In genomic region chr2:39469807-39470206, GRCh38 we compare ENCODE assay signal across 8 cellular contexts. TPM values are rescaled to one million over a fixed set of nuclear protein-coding genes. Genes with fewer than 3 reads are reported as not detected.
DNase-seq lines count a peak whose midpoint lies in the region; ATAC-seq and TF ChIP-seq lines count a peak whose summit lies in the region.

No MANE protein-coding gene starts in this region.

- H3K4me1 ChIP-seq in heart right ventricle, result peaks cover 4 to 44% (median 35%) of the 10 kb centered on the region in 9 donors

- H3K4me1 Mint-ChIP-seq in stimulated activated naive B cell treated with anti-CD40 and anti-IgM and Interleukin-4, amounts not matched to agents 10 μg/mL and 1 μg/mL and 100 μg/mL, for 72 hours, result peaks cover 38 to 55% of the 10 kb centered on the region in 2 donors

- H3K27ac ChIP-seq in heart right ventricle, result peak overlapping the region; percentile 12 to 77 (median 60)

- intact Hi-C loops in heart right ventricle (cut with DNase I), result loop anchor here in 1 of 10 donors (5.0 kb wide), 1 partner anchor 42 kb away; no protein-coding TSS in a partner anchor

- H3K4me3 Mint-ChIP-seq in stimulated activated naive B cell treated with anti-CD40 and anti-IgM and Interleukin-4, amounts not matched to agents 10 μg/mL and 1 μg/mL and 100 μg/mL, for 72 hours, result peak overlapping the region; percentile 29 to 54

- peak; percentile 74 for ATAC-seq in HG02943 (IDR thresholded peaks at IDR 0.05; ENCODE audit: low read depth, unreplicated experiment)
- peak; percentile 30 to 89 (median 78) for ATAC-seq in heart right ventricle
- ATAC-seq in stimulated activated naive B cell treated with anti-CD40 and anti-IgM and Interleukin-4, amounts not matched to agents 10 μg/mL and 1 μg/mL and 100 μg/mL, for 72 hours (replicated peaks), result peak; percentile 97 to 98

- H3K4me3 ChIP-seq in heart right ventricle, result peak overlapping the region in 2 of 10 donors; percentile 2 to 5
- H3K4me3 ChIP-seq in H7 (ENCODE audit: insufficient read depth, low read depth, low read length), result no peak overlapping the region

- WGBS in heart right ventricle, 2 donors, result 4 to 7% methylated on average over 3 of the region's 3 CpGs

- no peaks in the 10 kb centered on the region for H3K9me3 Mint-ChIP-seq in stimulated activated naive B cell treated with anti-CD40 and anti-IgM and Interleukin-4, amounts not matched to agents 10 μg/mL and 1 μg/mL and 100 μg/mL, for 72 hours

- TF ChIP-seq CTCF in heart right ventricle (IDR thresholded peaks at IDR 0.05), result no peak

- peak overlapping the region; percentile 53 for H3K27ac Mint-ChIP-seq in stimulated activated naive B cell treated with anti-CD40 and anti-IgM and Interleukin-4, amounts not matched to agents 10 μg/mL and 1 μg/mL and 100 μg/mL, for 72 hours

- H3K27me3 ChIP-seq in heart right ventricle (no peaks in the 10 kb centered on the region), H7 (ENCODE audit: control insufficient read depth, insufficient read depth, low read length) (no peaks in the 10 kb centered on the region)

- no peaks in the 10 kb centered on the region for H3K27me3 Mint-ChIP-seq in stimulated activated naive B cell treated with anti-CD40 and anti-IgM and Interleukin-4, amounts not matched to agents 10 μg/mL and 1 μg/mL and 100 μg/mL, for 72 hours

- peak; percentile 18 for DNase-seq in stimulated activated CD4-positive, alpha-beta T cell treated with anti-CD3 and anti-CD28 coated beads, Interleukin-15, amount 100 ng/mL, for 24 hours
- DNase-seq in stimulated activated CD4-positive, alpha-beta T cell treated with anti-CD3 and anti-CD28 coated beads, Interleukin-12 subunit alpha, Interleukin-12 subunit beta, amount 100 ng/mL, for 4 hours, result no peak
- peak; percentile 56 for DNase-seq in OCI-M1 (lab: John Stamatoyannopoulos, UW)
- no peak for DNase-seq in heart right ventricle
- peak; percentile 73 for DNase-seq in stimulated activated naive B cell treated with anti-CD40 and anti-IgM and Interleukin-4, amounts not matched to agents 10 μg/mL and 1 μg/mL and 100 μg/mL, for 72 hours
- no peak for DNase-seq in stimulated activated naive CD4-positive, alpha-beta T cell treated with Interleukin-2 at 50 U/mL for 16 hours (lab: John Stamatoyannopoulos, UW)
- DNase-seq in H7, result no peak

- H3K9me3 ChIP-seq in heart right ventricle, result no peaks in the 10 kb centered on the region

- H3K36me3 ChIP-seq in heart right ventricle (peaks cover 0 to 8% (median 0%) of the 10 kb centered on the region in 9 donors), H7 (replicated peaks; ENCODE audit: control insufficient read depth, insufficient read depth, low read length) (no peaks in the 10 kb centered on the region)

- H3K36me3 Mint-ChIP-seq in stimulated activated naive B cell treated with anti-CD40 and anti-IgM and Interleukin-4, amounts not matched to agents 10 μg/mL and 1 μg/mL and 100 μg/mL, for 72 hours, result peaks cover 3 to 15% of the 10 kb centered on the region in 2 donors

RNA-seq across cellular contexts. Expression of gene MAP4K3, which starts 32.7 kb away (rescaled TPM):
- 10 to 100 TPM; 27.6 to 49.0 (median 40.2) TPM for total RNA-seq in heart right ventricle
- polyA plus RNA-seq in heart right ventricle, result 10 to 100 TPM in 1 of 2 donors, 1 to 10 TPM in 1; 8.1 to 41.5 TPM
- total RNA-seq in H7 (2014; rRNA removed; shearing (Covaris generic)), result 48.4 and 83.7 TPM in 2 replicates

Comparison
In these comparisons a context has a peak if more than half of its experiments do, and no peak if none do; other contexts are left out.
1. DNase-seq: peak in stimulated activated CD4-positive, alpha-beta T cell treated with anti-CD3 and anti-CD28 coated beads, Interleukin-15, amount 100 ng/mL, for 24 hours (single experiment), OCI-M1 (single experiment) and stimulated activated naive B cell treated with anti-CD40 and anti-IgM and Interleukin-4, amounts not matched to agents 10 μg/mL and 1 μg/mL and 100 μg/mL, for 72 hours (single experiment); none in stimulated activated CD4-positive, alpha-beta T cell treated with anti-CD3 and anti-CD28 coated beads, Interleukin-12 subunit alpha, Interleukin-12 subunit beta, amount 100 ng/mL, for 4 hours (single experiment), heart right ventricle (0 of 2), stimulated activated naive CD4-positive, alpha-beta T cell treated with Interleukin-2 at 50 U/mL for 16 hours (single experiment) and H7 (single experiment).
2. Peak in every context shown above with its lines, with median percentiles within 50 percentile points of each other: ATAC-seq.